Comparison of ENCODE assay signal across 9 cellular contexts in genomic region chr5:138408023-138408422, GRCh38. TPM values are rescaled to one million over a fixed set of nuclear protein-coding genes. Genes with fewer than 3 reads are reported as not detected.
DNase-seq lines count a peak whose midpoint lies in the region; ATAC-seq and TF ChIP-seq lines count a peak whose summit lies in the region.
"Had no signal": no experiment of that assay in that cellular context is flagged by ENCODE, and none has a peak within 500 bp of the region (broad histone marks: within the 10 kb centered on the region; RNA-seq: fewer than 3 reads in every experiment).

No MANE protein-coding gene starts in this region.

- TF ChIP-seq CTCF in foreskin keratinocyte (conservative IDR thresholded peaks at IDR 0.05), result no peak

- H3K4me3 Mint-ChIP-seq in memory B cell, result no peak overlapping the region

- H3K27ac Mint-ChIP-seq in memory B cell, result peak overlapping the region; percentile 90

- H3K36me3 Mint-ChIP-seq in memory B cell, result peaks cover 30% of the 10 kb centered on the region

- peaks cover 22% of the 10 kb centered on the region for H3K36me3 ChIP-seq in HAP-1 (replicated peaks)

- no peak overlapping the region for H3K27ac ChIP-seq in foreskin keratinocyte

- DNase-seq in HAP-1 (ENCODE audit: low spot score in 2 of 2), result peak; percentile 79 to 83
- peak; percentile 58 for DNase-seq in NCI-H774 (lab: John Stamatoyannopoulos, UW)
- peak in 1 of 2 donors; percentile 21 for DNase-seq in memory B cell (ENCODE audit: low spot score in 2 of 2)
- DNase-seq in foreskin keratinocyte, result no peak
- DNase-seq in COLO829 (ENCODE audit: low spot score), result no peak
- DNase-seq in GDM1 (lab: John Stamatoyannopoulos, UW), result no peak
- no peak for DNase-seq in mesenteric fat pad (ENCODE audit: low spot score)

- peaks cover 8% of the 10 kb centered on the region for H3K4me1 Mint-ChIP-seq in memory B cell

- H3K27me3 ChIP-seq in HAP-1 (ENCODE audit: low read depth) (no peaks in the 10 kb centered on the region), foreskin keratinocyte (no peaks in the 10 kb centered on the region)

- ATAC-seq in GM18498 (IDR thresholded peaks at IDR 0.05; ENCODE audit: unreplicated experiment) (peak; percentile 90), memory B cell (ENCODE audit: low read depth) (peak; percentile 98), foreskin keratinocyte (no peak)
- ATAC-seq: Panc1 had no signal

- in situ Hi-C loops in HAP-1 (cut with MboI; ENCODE audit: low sequenced_read_pairs), result no loop called here

- no peaks in the 10 kb centered on the region for H3K27me3 Mint-ChIP-seq in memory B cell

- peaks cover 13% of the 10 kb centered on the region for H3K4me1 ChIP-seq in HAP-1
- H3K4me1 ChIP-seq in foreskin keratinocyte, result no peaks in the 10 kb centered on the region

- peaks cover 4% of the 10 kb centered on the region for H3K9me3 Mint-ChIP-seq in memory B cell

- peaks cover 3% of the 10 kb centered on the region for H3K9me3 ChIP-seq in HAP-1

- no peak overlapping the region for H3K4me3 ChIP-seq in HAP-1

RNA-seq across cellular contexts. Expression of gene REEP2, which starts 30.8 kb away (rescaled TPM):
- 3.0 TPM in 2 replicates for total RNA-seq in foreskin keratinocyte
- polyA plus RNA-seq in foreskin keratinocyte, result 3.8 and 4.5 TPM in 2 replicates
- 2.6 TPM for total RNA-seq in mesenteric fat pad

RNA-seq across cellular contexts. Expression of gene KDM3B, which starts 55.5 kb away (rescaled TPM):
- total RNA-seq in foreskin keratinocyte (48.3 and 49.0 TPM in 2 replicates), mesenteric fat pad (54.1 TPM)
- 12.5 and 15.7 TPM in 2 replicates for polyA plus RNA-seq in foreskin keratinocyte

RNA-seq across cellular contexts. Expression of gene EGR1, which starts 57.3 kb away (rescaled TPM):
- 19.5 and 20.4 TPM in 2 replicates for total RNA-seq in foreskin keratinocyte
- 18.1 and 27.6 TPM in 2 replicates for polyA plus RNA-seq in foreskin keratinocyte
- 639 TPM for total RNA-seq in mesenteric fat pad

Comparison
In these comparisons a context has a peak if more than half of its experiments do, and no peak if none do; other contexts are left out.
1. DNase-seq: peak in HAP-1 (2 of 2) and NCI-H774 (single experiment); none in foreskin keratinocyte (0 of 2), COLO829 (single experiment), GDM1 (single experiment) and mesenteric fat pad (single experiment).
2. RNA of gene EGR1, which starts 57.3 kb away (total RNA-seq): 639 TPM in mesenteric fat pad (single experiment); 19.5 to 20.4 TPM in foreskin keratinocyte; every median in the first group is over 10 times any median in the second.